15 cellular contexts compared by ENCODE assay signal in genomic region chr6:395432-396125, GRCh38. TPM values are rescaled to one million over a fixed set of nuclear protein-coding genes. Genes with fewer than 3 reads are reported as not detected.
DNase-seq lines count a peak whose midpoint lies in the region; ATAC-seq, FAIRE-seq and TF ChIP-seq lines count a peak whose summit lies in the region.
"Had no signal": no experiment of that assay in that cellular context is flagged by ENCODE, and none has a peak within 500 bp of the region (broad histone marks: within the 10 kb centered on the region; RNA-seq: fewer than 3 reads in every experiment).

No MANE protein-coding gene starts in this region.

- peak overlapping the region; percentile 90 for H3K27ac Mint-ChIP-seq in activated naive CD4-positive, alpha-beta T cell treated with anti-CD3 and anti-CD28 coated beads, Interleukin-2, amount 50 U/mL, for 24 hours
- H3K27ac Mint-ChIP-seq in activated T-helper 17 cell treated with anti-CD3 and anti-CD28 coated beads, Interleukin-2, amount 50 U/mL, for 72 hours: peak overlapping the region; percentile 100
- H3K27ac Mint-ChIP-seq in stimulated activated naive CD8-positive, alpha-beta T cell treated with anti-CD3 and anti-CD28 coated beads, Interleukin-15, amount 100 ng/mL, for 72 hours: peak overlapping the region; percentile 86 to 98

- peaks cover 55% of the 10 kb centered on the region for H3K4me1 Mint-ChIP-seq in activated naive CD4-positive, alpha-beta T cell treated with anti-CD3 and anti-CD28 coated beads, Interleukin-2, amount 50 U/mL, for 24 hours
- peaks cover 41% of the 10 kb centered on the region for H3K4me1 Mint-ChIP-seq in activated T-helper 17 cell treated with anti-CD3 and anti-CD28 coated beads, Interleukin-2, amount 50 U/mL, for 72 hours
- H3K4me1 Mint-ChIP-seq in stimulated activated naive CD8-positive, alpha-beta T cell treated with anti-CD3 and anti-CD28 coated beads, Interleukin-15, amount 100 ng/mL, for 72 hours: peaks cover 72% of the 10 kb centered on the region

- peaks cover 2% of the 10 kb centered on the region for H3K27me3 Mint-ChIP-seq in activated naive CD4-positive, alpha-beta T cell treated with anti-CD3 and anti-CD28 coated beads, Interleukin-2, amount 50 U/mL, for 24 hours
- no peaks in the 10 kb centered on the region for H3K27me3 Mint-ChIP-seq in activated T-helper 17 cell treated with anti-CD3 and anti-CD28 coated beads, Interleukin-2, amount 50 U/mL, for 72 hours
- H3K27me3 Mint-ChIP-seq in stimulated activated naive CD8-positive, alpha-beta T cell treated with anti-CD3 and anti-CD28 coated beads, Interleukin-15, amount 100 ng/mL, for 72 hours: no peaks in the 10 kb centered on the region

- in situ Hi-C loops in KBM-7 (cut with MboI; ENCODE audit: low pct_unique_long_range_greater_than_20kb, low sequenced_read_pairs): no loop called here

- TF ChIP-seq CTCF in GM20000 (IDR thresholded peaks at IDR 0.05; ENCODE audit: extremely low read depth, missing control alignments): no peak

- peak overlapping the region; percentile 100 for H3K4me3 Mint-ChIP-seq in activated naive CD4-positive, alpha-beta T cell treated with anti-CD3 and anti-CD28 coated beads, Interleukin-2, amount 50 U/mL, for 24 hours
- peak overlapping the region; percentile 98 for H3K4me3 Mint-ChIP-seq in activated T-helper 17 cell treated with anti-CD3 and anti-CD28 coated beads, Interleukin-2, amount 50 U/mL, for 72 hours
- H3K4me3 Mint-ChIP-seq in stimulated activated naive CD8-positive, alpha-beta T cell treated with anti-CD3 and anti-CD28 coated beads, Interleukin-15, amount 100 ng/mL, for 72 hours: peak overlapping the region; percentile 88 to 98
- H3K4me3 Mint-ChIP-seq: central memory CD8-positive, alpha-beta T cell had no signal

- no peak for FAIRE-seq in frontal cortex (lab: Jason Lieb, UNC)
- FAIRE-seq: endothelial cell of umbilical vein had no signal

- peaks cover 47% of the 10 kb centered on the region for H3K36me3 Mint-ChIP-seq in activated naive CD4-positive, alpha-beta T cell treated with anti-CD3 and anti-CD28 coated beads, Interleukin-2, amount 50 U/mL, for 24 hours
- H3K36me3 Mint-ChIP-seq in activated T-helper 17 cell treated with anti-CD3 and anti-CD28 coated beads, Interleukin-2, amount 50 U/mL, for 72 hours (ENCODE audit: low read depth): peaks cover 98% of the 10 kb centered on the region

- DNase-seq in activated naive CD4-positive, alpha-beta T cell treated with Interleukin-2 at 50 U/mL for 16 hours: no peak
- DNase-seq in KBM-7: peak; percentile 39
- no peak for DNase-seq in stimulated activated naive CD8-positive, alpha-beta T cell treated with anti-CD3 and anti-CD28 coated beads, Interleukin-15, amount 100 ng/mL, for 72 hours
- DNase-seq in frontal cortex (ENCODE audit: low spot score in 2 of 2): no peak
- DNase-seq in GM20000 (ENCODE audit: low spot score): no peak
- DNase-seq in NCI-H1105 treated with DMSO at 0.1 percent for 48 hours (lab: John Stamatoyannopoulos, UW): no peak
- DNase-seq: gastrocnemius medialis, mesenchymal stem cell, NCI-H2081 treated with DMSO at 0.1 percent for 48 hours, NCI-H748 treated with DMSO at 0.1 percent for 48 hours had no signal

- no peak for ATAC-seq in activated T-helper 17 cell treated with anti-CD3 and anti-CD28 coated beads, Interleukin-2, amount 50 U/mL, for 72 hours (replicated peaks)
- no peak for ATAC-seq in stimulated activated naive CD8-positive, alpha-beta T cell treated with anti-CD3 and anti-CD28 coated beads, Interleukin-15, amount 100 ng/mL, for 72 hours
- ATAC-seq: gastrocnemius medialis had no signal

- H3K9me3 Mint-ChIP-seq in activated naive CD4-positive, alpha-beta T cell treated with anti-CD3 and anti-CD28 coated beads, Interleukin-2, amount 50 U/mL, for 24 hours: peaks cover 5% of the 10 kb centered on the region
- peaks cover 5% of the 10 kb centered on the region for H3K9me3 Mint-ChIP-seq in activated T-helper 17 cell treated with anti-CD3 and anti-CD28 coated beads, Interleukin-2, amount 50 U/mL, for 72 hours
- H3K9me3 Mint-ChIP-seq in stimulated activated naive CD8-positive, alpha-beta T cell treated with anti-CD3 and anti-CD28 coated beads, Interleukin-15, amount 100 ng/mL, for 72 hours: no peaks in the 10 kb centered on the region
- H3K9me3 Mint-ChIP-seq: central memory CD8-positive, alpha-beta T cell had no signal

RNA-seq across cellular contexts. Expression of gene IRF4, which starts 4.0 kb away (rescaled TPM):
- 100 to 1,000 TPM; 477 to 704 TPM for total RNA-seq in activated T-helper 17 cell treated with anti-CD3 and anti-CD28 coated beads, Interleukin-2, amount 50 U/mL, for 72 hours
- not detected for total RNA-seq in frontal cortex
- total RNA-seq: endothelial cell of umbilical vein, osteocyte had no signal

Comparison
In these comparisons a context has a peak if more than half of its experiments do, and no peak if none do; other contexts are left out.
1. RNA of gene IRF4, which starts 4.0 kb away (total RNA-seq): 477 to 704 TPM in activated T-helper 17 cell treated with anti-CD3 and anti-CD28 coated beads, Interleukin-2, amount 50 U/mL, for 72 hours; not detected in frontal cortex (single experiment); every median in the first group is over 100 times any median in the second.
2. Peak in every context shown above with its lines, with median percentiles within 50 percentile points of each other: H3K27ac Mint-ChIP-seq and H3K4me3 Mint-ChIP-seq.